ENCODE assay signal across 10 cellular contexts in genomic region chr1:212237651-212238050, GRCh38. TPM values are rescaled to one million over a fixed set of nuclear protein-coding genes. Genes with fewer than 3 reads are reported as not detected.
DNase-seq lines count a peak whose midpoint lies in the region; ATAC-seq and TF ChIP-seq lines count a peak whose summit lies in the region.
"Had no signal": no experiment of that assay in that cellular context is flagged by ENCODE, and none has a peak within 500 bp of the region (broad histone marks: within the 10 kb centered on the region; RNA-seq: fewer than 3 reads in every experiment).

No MANE protein-coding gene starts in this region.

- H3K4me1 Mint-ChIP-seq in WTC11: no peaks in the 10 kb centered on the region

- no peaks in the 10 kb centered on the region for H3K27me3 ChIP-seq in H7 (ENCODE audit: control insufficient read depth, insufficient read depth, low read length)

- H3K4me3 ChIP-seq in H7 (ENCODE audit: insufficient read depth, low read depth, low read length): no peak overlapping the region

- CTCF ChIA-PET in WTC11 (lab: Charles Lee): interaction anchor here (0.6 kb wide), 1 partner anchor 165 kb away, joined by 3 read pairs; no protein-coding TSS in a partner anchor

- POLR2A ChIA-PET in WTC11 (lab: Charles Lee): no interaction called here

- TF ChIP-seq CTCF in WTC11 (IDR thresholded peaks at IDR 0.05): no peak

- peak; percentile 94 for ATAC-seq in GM18511 (IDR thresholded peaks at IDR 0.05; ENCODE audit: unreplicated experiment)
- peak; percentile 88 for ATAC-seq in GM21515 (IDR thresholded peaks at IDR 0.05; ENCODE audit: unreplicated experiment)
- peak; percentile 73 for ATAC-seq in HG03442 (IDR thresholded peaks at IDR 0.05; ENCODE audit: unreplicated experiment)
- ATAC-seq in WTC11: no peak

- no peaks in the 10 kb centered on the region for H3K9me3 Mint-ChIP-seq in WTC11
- H3K9me3 Mint-ChIP-seq: activated T-cell treated with anti-CD3 and anti-CD28 coated beads, Interleukin-2, amount 50 U/mL, for 24 hours had no signal

- H3K27me3 Mint-ChIP-seq in WTC11 (ENCODE audit: low read depth): no peaks in the 10 kb centered on the region; the same call in 1 of the 2 replicates
- H3K27me3 Mint-ChIP-seq: activated T-cell treated with anti-CD3 and anti-CD28 coated beads, Interleukin-2, amount 50 U/mL, for 24 hours had no signal

- no peaks in the 10 kb centered on the region for H3K36me3 ChIP-seq in H7 (replicated peaks; ENCODE audit: control insufficient read depth, insufficient read depth, low read length)

- no peak overlapping the region for H3K27ac Mint-ChIP-seq in WTC11
- H3K27ac Mint-ChIP-seq: activated T-cell treated with anti-CD3 and anti-CD28 coated beads, Interleukin-2, amount 50 U/mL, for 24 hours had no signal

- DNase-seq in glomerular visceral epithelial cell (ENCODE audit: extremely low spot score) (peak; percentile 65), H7 (no peak), NCI-H82 treated with DMSO at 0.1 percent for 48 hours (lab: John Stamatoyannopoulos, UW; ENCODE audit: unreplicated experiment) (no peak), nucleus accumbens (lab: John Stamatoyannopoulos, UW) (no peak), WTC11 (ENCODE audit: low spot score) (no peak)
- DNase-seq: activated T-cell treated with anti-CD3 and anti-CD28 coated beads, Interleukin-2, amount 50 U/mL, for 24 hours; foreskin melanocyte had no signal

- H3K4me3 Mint-ChIP-seq in WTC11: no peak overlapping the region
- H3K4me3 Mint-ChIP-seq: activated T-cell treated with anti-CD3 and anti-CD28 coated beads, Interleukin-2, amount 50 U/mL, for 24 hours had no signal

- no peaks in the 10 kb centered on the region for H3K36me3 Mint-ChIP-seq in WTC11

TF ChIP-seq in WTC11, 78 proteins besides CTCF, POLR2A, EP300 and RAD21:
- TF ChIP-seq, protein P1, sequence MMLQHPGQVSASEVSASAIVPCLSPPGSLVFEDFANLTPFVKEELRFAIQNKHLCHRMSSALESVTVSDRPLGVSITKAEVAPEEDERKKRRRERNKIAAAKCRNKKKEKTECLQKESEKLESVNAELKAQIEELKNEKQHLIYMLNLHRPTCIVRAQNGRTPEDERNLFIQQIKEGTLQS (CRISPR knock-in tag; conservative IDR thresholded peaks at IDR 0.05): no peak
- TF ChIP-seq IRF1 (CRISPR knock-in tag; IDR thresholded peaks at IDR 0.05): no peak
- no peak for TF ChIP-seq ZNF671 (CRISPR knock-in tag; IDR thresholded peaks at IDR 0.05)
- no peak for TF ChIP-seq ZNF317 (CRISPR knock-in tag; IDR thresholded peaks at IDR 0.05; ENCODE audit: borderline replicate concordance, low read depth)
- no peak for TF ChIP-seq TCF7 (CRISPR knock-in tag; IDR thresholded peaks at IDR 0.05; ENCODE audit: low read depth)
- no peak for TF ChIP-seq ETV6 (CRISPR knock-in tag; IDR thresholded peaks at IDR 0.05)
- TF ChIP-seq, protein P2, sequence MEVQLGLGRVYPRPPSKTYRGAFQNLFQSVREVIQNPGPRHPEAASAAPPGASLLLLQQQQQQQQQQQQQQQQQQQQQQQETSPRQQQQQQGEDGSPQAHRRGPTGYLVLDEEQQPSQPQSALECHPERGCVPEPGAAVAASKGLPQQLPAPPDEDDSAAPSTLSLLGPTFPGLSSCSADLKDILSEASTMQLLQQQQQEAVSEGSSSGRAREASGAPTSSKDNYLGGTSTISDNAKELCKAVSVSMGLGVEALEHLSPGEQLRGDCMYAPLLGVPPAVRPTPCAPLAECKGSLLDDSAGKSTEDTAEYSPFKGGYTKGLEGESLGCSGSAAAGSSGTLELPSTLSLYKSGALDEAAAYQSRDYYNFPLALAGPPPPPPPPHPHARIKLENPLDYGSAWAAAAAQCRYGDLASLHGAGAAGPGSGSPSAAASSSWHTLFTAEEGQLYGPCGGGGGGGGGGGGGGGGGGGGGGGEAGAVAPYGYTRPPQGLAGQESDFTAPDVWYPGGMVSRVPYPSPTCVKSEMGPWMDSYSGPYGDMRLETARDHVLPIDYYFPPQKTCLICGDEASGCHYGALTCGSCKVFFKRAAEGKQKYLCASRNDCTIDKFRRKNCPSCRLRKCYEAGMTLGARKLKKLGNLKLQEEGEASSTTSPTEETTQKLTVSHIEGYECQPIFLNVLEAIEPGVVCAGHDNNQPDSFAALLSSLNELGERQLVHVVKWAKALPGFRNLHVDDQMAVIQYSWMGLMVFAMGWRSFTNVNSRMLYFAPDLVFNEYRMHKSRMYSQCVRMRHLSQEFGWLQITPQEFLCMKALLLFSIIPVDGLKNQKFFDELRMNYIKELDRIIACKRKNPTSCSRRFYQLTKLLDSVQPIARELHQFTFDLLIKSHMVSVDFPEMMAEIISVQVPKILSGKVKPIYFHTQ (CRISPR knock-in tag; IDR thresholded peaks at IDR 0.05): no peak
- no peak for TF ChIP-seq ZNF263 (CRISPR knock-in tag; IDR thresholded peaks at IDR 0.05; ENCODE audit: low read depth)
- no peak for TF ChIP-seq ZMAT4 (CRISPR knock-in tag; IDR thresholded peaks at IDR 0.05)
- TF ChIP-seq, protein P3, sequence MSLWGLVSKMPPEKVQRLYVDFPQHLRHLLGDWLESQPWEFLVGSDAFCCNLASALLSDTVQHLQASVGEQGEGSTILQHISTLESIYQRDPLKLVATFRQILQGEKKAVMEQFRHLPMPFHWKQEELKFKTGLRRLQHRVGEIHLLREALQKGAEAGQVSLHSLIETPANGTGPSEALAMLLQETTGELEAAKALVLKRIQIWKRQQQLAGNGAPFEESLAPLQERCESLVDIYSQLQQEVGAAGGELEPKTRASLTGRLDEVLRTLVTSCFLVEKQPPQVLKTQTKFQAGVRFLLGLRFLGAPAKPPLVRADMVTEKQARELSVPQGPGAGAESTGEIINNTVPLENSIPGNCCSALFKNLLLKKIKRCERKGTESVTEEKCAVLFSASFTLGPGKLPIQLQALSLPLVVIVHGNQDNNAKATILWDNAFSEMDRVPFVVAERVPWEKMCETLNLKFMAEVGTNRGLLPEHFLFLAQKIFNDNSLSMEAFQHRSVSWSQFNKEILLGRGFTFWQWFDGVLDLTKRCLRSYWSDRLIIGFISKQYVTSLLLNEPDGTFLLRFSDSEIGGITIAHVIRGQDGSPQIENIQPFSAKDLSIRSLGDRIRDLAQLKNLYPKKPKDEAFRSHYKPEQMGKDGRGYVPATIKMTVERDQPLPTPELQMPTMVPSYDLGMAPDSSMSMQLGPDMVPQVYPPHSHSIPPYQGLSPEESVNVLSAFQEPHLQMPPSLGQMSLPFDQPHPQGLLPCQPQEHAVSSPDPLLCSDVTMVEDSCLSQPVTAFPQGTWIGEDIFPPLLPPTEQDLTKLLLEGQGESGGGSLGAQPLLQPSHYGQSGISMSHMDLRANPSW (CRISPR knock-in tag; conservative IDR thresholded peaks at IDR 0.05; ENCODE audit: low read depth): no peak
- TF ChIP-seq TEAD1 (CRISPR knock-in tag; IDR thresholded peaks at IDR 0.05): no peak
- TF ChIP-seq, protein P4, sequence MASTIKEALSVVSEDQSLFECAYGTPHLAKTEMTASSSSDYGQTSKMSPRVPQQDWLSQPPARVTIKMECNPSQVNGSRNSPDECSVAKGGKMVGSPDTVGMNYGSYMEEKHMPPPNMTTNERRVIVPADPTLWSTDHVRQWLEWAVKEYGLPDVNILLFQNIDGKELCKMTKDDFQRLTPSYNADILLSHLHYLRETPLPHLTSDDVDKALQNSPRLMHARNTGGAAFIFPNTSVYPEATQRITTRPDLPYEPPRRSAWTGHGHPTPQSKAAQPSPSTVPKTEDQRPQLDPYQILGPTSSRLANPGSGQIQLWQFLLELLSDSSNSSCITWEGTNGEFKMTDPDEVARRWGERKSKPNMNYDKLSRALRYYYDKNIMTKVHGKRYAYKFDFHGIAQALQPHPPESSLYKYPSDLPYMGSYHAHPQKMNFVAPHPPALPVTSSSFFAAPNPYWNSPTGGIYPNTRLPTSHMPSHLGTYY (CRISPR knock-in tag; IDR thresholded peaks at IDR 0.05): no peak
- no peak for TF ChIP-seq TEAD4 (CRISPR knock-in tag; IDR thresholded peaks at IDR 0.05)
- no peak for TF ChIP-seq JUN (CRISPR knock-in tag; IDR thresholded peaks at IDR 0.05)
- no peak for TF ChIP-seq EMX1 (CRISPR knock-in tag; IDR thresholded peaks at IDR 0.05)
TF ChIP-seq in WTC11: peak in this region for 0.

RNA-seq across cellular contexts. Expression of gene PPP2R5A, which starts 47.6 kb away (rescaled TPM):
- 65.3 and 72.5 TPM in 2 replicates for total RNA-seq in H7 (2014; rRNA removed; shearing (Covaris generic))
- 32.0 to 35.9 TPM (median 32.1 TPM) in 3 replicates for total RNA-seq in WTC11 (2021)
